In genomic region chr2:120262150-120262549, GRCh38 we compare ENCODE assay signal across 7 cellular contexts.
"Had no signal": no experiment of that assay in that cellular context is flagged by ENCODE, and none has a peak within 500 bp of the region (broad histone marks: within the 10 kb centered on the region; RNA-seq: fewer than 3 reads in every experiment).

No MANE protein-coding gene starts in this region.

- H3K27ac ChIP-seq: cardiac muscle cell, tibial nerve had no signal

- DNase-seq: activated CD8-positive, alpha-beta memory T cell treated with anti-CD3 and anti-CD28 coated beads, Interleukin-2, amount 10 ng/mL, durations not matched to agents 7 days and 5 days; natural killer cell; occipital lobe had no signal

- H3K36me3 Mint-ChIP-seq: natural killer cell had no signal

- ATAC-seq: activated CD8-positive, alpha-beta memory T cell treated with anti-CD3 and anti-CD28 coated beads, Interleukin-2, amount 10 ng/mL, durations not matched to agents 7 days and 5 days; natural killer cell had no signal

- H3K4me3 Mint-ChIP-seq: activated CD8-positive, alpha-beta memory T cell treated with anti-CD3 and anti-CD28 coated beads, Interleukin-2, amount 10 ng/mL, durations not matched to agents 7 days and 5 days; natural killer cell had no signal

- H3K27me3 ChIP-seq: cardiac muscle cell, tibial nerve had no signal

- H3K4me3 ChIP-seq: cardiac muscle cell, tibial nerve had no signal

- FAIRE-seq: colon, endothelial cell of umbilical vein had no signal

- H3K9me3 Mint-ChIP-seq: natural killer cell had no signal

- H3K27ac Mint-ChIP-seq: activated CD8-positive, alpha-beta memory T cell treated with anti-CD3 and anti-CD28 coated beads, Interleukin-2, amount 10 ng/mL, durations not matched to agents 7 days and 5 days; natural killer cell had no signal

- H3K27me3 Mint-ChIP-seq: activated CD8-positive, alpha-beta memory T cell treated with anti-CD3 and anti-CD28 coated beads, Interleukin-2, amount 10 ng/mL, durations not matched to agents 7 days and 5 days had no signal

- H3K36me3 ChIP-seq: cardiac muscle cell, tibial nerve had no signal
